In genomic region chr5:149901511-149901910, GRCh38 we compare ENCODE assay signal across 1 cellular context.
TF ChIP-seq lines count a peak whose summit lies in the region.

No MANE protein-coding gene starts in this region.

TF ChIP-seq in K562, 482 proteins besides CTCF, POLR2A, EP300 and RAD21:
- TF ChIP-seq GMEB1 (CRISPR knock-in tag; IDR thresholded peaks at IDR 0.05) = no peak
- TF ChIP-seq GATA2 (CRISPR knock-in tag; IDR thresholded peaks at IDR 0.05) = no peak
- TF ChIP-seq HMBOX1 (IDR thresholded peaks at IDR 0.05) = peak; percentile 41; the same call in 1 of the 2 replicates
